In the genomic region with DNA sequence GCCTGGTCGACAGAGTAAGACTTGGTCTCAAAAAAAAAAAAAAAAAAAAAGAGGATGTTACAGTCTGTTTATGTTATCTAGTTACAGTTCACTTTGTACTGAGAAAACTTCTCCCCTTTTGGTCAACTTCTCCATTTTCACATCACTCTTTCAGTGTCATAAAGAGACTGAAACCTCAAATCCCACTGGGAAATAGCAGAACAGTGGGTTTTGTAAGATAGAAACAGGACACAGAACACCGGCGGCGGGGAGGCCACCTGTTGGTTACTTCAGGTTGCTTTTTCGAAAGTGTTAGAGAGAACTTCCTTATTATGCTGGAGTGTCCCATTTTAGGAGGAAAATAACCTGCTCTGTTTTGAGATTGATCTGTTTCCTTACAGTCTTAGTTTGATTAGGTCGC, we compare ENCODE assay signal across 1 cellular context.
TF ChIP-seq lines count a peak whose summit lies in the region.

No MANE protein-coding gene starts in this region.

TF ChIP-seq in GM12878, 131 proteins besides CTCF, POLR2A, EP300 and RAD21 (continued from another document):
- TF ChIP-seq, protein P1, sequence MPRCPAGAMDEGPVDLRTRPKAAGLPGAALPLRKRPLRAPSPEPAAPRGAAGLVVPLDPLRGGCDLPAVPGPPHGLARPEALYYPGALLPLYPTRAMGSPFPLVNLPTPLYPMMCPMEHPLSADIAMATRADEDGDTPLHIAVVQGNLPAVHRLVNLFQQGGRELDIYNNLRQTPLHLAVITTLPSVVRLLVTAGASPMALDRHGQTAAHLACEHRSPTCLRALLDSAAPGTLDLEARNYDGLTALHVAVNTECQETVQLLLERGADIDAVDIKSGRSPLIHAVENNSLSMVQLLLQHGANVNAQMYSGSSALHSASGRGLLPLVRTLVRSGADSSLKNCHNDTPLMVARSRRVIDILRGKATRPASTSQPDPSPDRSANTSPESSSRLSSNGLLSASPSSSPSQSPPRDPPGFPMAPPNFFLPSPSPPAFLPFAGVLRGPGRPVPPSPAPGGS (IDR thresholded peaks at IDR 0.05; ENCODE audit: borderline replicate concordance, insufficient read depth, low read depth, low read length, poor library complexity, severe bottlenecking), result no peak
